In the genomic region with DNA sequence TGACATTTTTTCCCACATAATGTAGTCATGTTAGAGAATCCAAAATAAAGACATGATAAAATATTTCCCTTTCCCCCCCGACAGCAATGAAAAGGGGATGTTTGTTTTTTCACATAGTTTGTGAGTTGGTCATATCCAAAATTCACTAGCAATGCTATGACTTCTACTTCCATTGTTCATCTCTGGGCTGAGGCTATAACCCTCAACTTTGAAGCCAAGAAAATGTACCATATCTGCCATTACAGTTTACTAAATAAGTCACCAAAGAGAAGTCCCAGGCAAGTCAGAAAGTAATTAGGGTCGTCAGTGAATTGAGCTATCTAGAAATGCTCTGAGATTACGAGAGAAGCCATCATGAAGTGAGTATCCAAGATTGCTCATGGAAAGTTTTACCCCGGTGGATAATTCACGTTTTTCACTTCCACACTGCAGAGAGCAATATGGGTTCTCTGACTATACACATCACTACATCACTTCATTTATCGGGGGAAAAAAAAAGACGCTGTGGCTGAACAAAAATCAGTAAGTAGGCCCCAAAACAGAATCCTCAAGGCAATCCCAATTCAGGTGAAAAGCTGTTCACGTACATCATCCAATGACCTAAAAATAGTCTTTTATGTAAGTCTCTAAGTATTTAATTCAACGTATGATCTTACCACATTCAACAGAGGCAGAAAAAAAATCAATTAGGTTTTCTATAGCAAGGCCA, we compare ENCODE assay signal across 8 cellular contexts. TPM values are rescaled to one million over a fixed set of nuclear protein-coding genes. Genes with fewer than 3 reads are reported as not detected.
DNase-seq lines count a peak whose midpoint lies in the region; ATAC-seq and TF ChIP-seq lines count a peak whose summit lies in the region.

No MANE protein-coding gene starts in this region.

- no peak for TF ChIP-seq POLR2A in esophagus muscularis mucosa (IDR thresholded peaks at IDR 0.05; ENCODE audit: low read depth)

- TF ChIP-seq CTCF in esophagus muscularis mucosa (IDR thresholded peaks at IDR 0.05) (no peak), parathyroid adenoma (IDR thresholded peaks at IDR 0.05) (no peak)

- intact Hi-C loops in esophagus muscularis mucosa (cut with DNase I) = loop anchor here (2.0 kb wide), 1 partner anchor 78 kb away; no protein-coding TSS in a partner anchor

- whole genome bisulfite sequencing in esophagus muscularis mucosa = 26% methylated on average over 9 of the region's 9 CpGs

- peaks cover 4% of the 10 kb centered on the region for H3K79me2 ChIP-seq in parathyroid adenoma

- no peak overlapping the region for H3K9ac ChIP-seq in parathyroid adenoma

- peak overlapping the region; percentile 45 for H3K4me2 ChIP-seq in parathyroid adenoma (ENCODE audit: low read length)

- no peak for TF ChIP-seq EP300 in esophagus muscularis mucosa (IDR thresholded peaks at IDR 0.05)

- DNase-seq in Daoy (ENCODE audit: low read depth) (peak; percentile 31), OCI-M1 (lab: John Stamatoyannopoulos, UW) (peak; percentile 40), esophagus muscularis mucosa (ENCODE audit: extremely low spot score) (no peak), NCI-H2171 (lab: John Stamatoyannopoulos, UW) (no peak), SW480 (ENCODE audit: low spot score) (no peak)

- H3K27me3 ChIP-seq in esophagus muscularis mucosa (no peaks in the 10 kb centered on the region), parathyroid adenoma (ENCODE audit: control insufficient read depth, insufficient read depth, low read length) (no peaks in the 10 kb centered on the region)

- H2AFZ ChIP-seq in parathyroid adenoma = peak overlapping the region; percentile 72

- H3K4me3 ChIP-seq in esophagus muscularis mucosa = peak overlapping the region; percentile 85 to 94 (median 92)
- H3K4me3 ChIP-seq in parathyroid adenoma (ENCODE audit: low read depth, low read length) = peak overlapping the region; percentile 55

- H3K9me3 ChIP-seq in esophagus muscularis mucosa (no peaks in the 10 kb centered on the region), parathyroid adenoma (ENCODE audit: control insufficient read depth, low read length) (no peaks in the 10 kb centered on the region)

- no peaks in the 10 kb centered on the region for H3K36me3 ChIP-seq in esophagus muscularis mucosa
- no peaks in the 10 kb centered on the region for H3K36me3 ChIP-seq in parathyroid adenoma (ENCODE audit: control insufficient read depth, insufficient read depth, low read length)

- H3K4me1 ChIP-seq in esophagus muscularis mucosa (peaks cover 44 to 70% (median 60%) of the 10 kb centered on the region in 4 donors), parathyroid adenoma (no peaks in the 10 kb centered on the region)

- ATAC-seq in HG03097 (IDR thresholded peaks at IDR 0.05; ENCODE audit: low FRiP score, unreplicated experiment) = no peak
- no peak for ATAC-seq in GM21528 (IDR thresholded peaks at IDR 0.05; ENCODE audit: low FRiP score, unreplicated experiment)

- peak overlapping the region; percentile 87 to 90 (median 90) for H3K27ac ChIP-seq in esophagus muscularis mucosa (replicated peaks in 1 of 4)
- no peak overlapping the region for H3K27ac ChIP-seq in parathyroid adenoma

RNA-seq across cellular contexts. Expression of a gene that starts 1.4 kb away (rescaled TPM):
- 11.0 and 12.7 TPM in 2 replicates for total RNA-seq in Daoy (2014; rRNA removed; shearing (Covaris generic))
- total RNA-seq in esophagus muscularis mucosa = 100 to 1,000 TPM in 2 of 4 donors, 10 to 100 TPM in 2; 91.8 to 170 (median 123) TPM

RNA-seq across cellular contexts. Expression of a gene that starts 2.2 kb away (rescaled TPM):
- 14.6 and 16.4 TPM in 2 replicates for total RNA-seq in Daoy (2014; rRNA removed; shearing (Covaris generic))
- 10 to 100 TPM; 20.7 to 42.2 (median 31.2) TPM for total RNA-seq in esophagus muscularis mucosa

Comparison
In these comparisons a context has a peak if more than half of its experiments do, and no peak if none do; other contexts are left out.
1. DNase-seq: peak in Daoy (single experiment) and OCI-M1 (single experiment); none in esophagus muscularis mucosa (single experiment), NCI-H2171 (single experiment) and SW480 (single experiment).